Comparison of ENCODE assay signal across 15 cellular contexts in the genomic region with DNA sequence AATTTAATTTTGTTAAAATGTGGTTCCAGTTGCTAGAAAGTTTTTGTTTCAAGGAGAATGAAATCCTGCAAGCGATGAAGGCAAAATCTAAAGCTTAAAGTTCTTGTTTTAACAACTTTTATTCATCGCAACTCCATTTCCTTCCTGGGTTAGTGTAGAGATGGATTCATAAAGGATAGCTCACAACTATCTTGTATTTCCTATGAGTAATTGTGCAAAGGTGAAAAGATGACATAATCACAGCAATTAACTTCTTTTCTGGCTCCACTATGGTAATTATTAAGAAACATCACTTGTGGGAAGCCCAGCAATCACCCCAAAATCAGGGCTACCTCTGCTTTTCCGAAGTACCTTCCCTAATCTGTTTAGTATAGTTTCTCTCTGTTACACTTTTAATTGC.
DNase-seq lines count a peak whose midpoint lies in the region; ATAC-seq, FAIRE-seq and TF ChIP-seq lines count a peak whose summit lies in the region.
"Had no signal": no experiment of that assay in that cellular context is flagged by ENCODE, and none has a peak within 500 bp of the region (broad histone marks: within the 10 kb centered on the region; RNA-seq: fewer than 3 reads in every experiment).

No MANE protein-coding gene starts in this region.

- no peak overlapping the region for H2AFZ ChIP-seq in GM23338

- no peak overlapping the region for H3K27ac Mint-ChIP-seq in GM23338
- H3K27ac Mint-ChIP-seq: B cell; CD8-positive, alpha-beta T cell had no signal

- ATAC-seq in GM23338: no peak
- no peak for ATAC-seq in HG03565 (IDR thresholded peaks at IDR 0.05; ENCODE audit: unreplicated experiment)
- ATAC-seq: CD8-positive, alpha-beta T cell had no signal

- H3K9me3 ChIP-seq in SK-N-MC (ENCODE audit: low read depth, low read length) (no peaks in the 10 kb centered on the region), iPS-18a (ENCODE audit: control insufficient read depth, low read depth, low read length) (no peaks in the 10 kb centered on the region)
- no peaks in the 10 kb centered on the region for H3K9me3 ChIP-seq in effector memory CD4-positive, alpha-beta T cell (ENCODE audit: control insufficient read depth, low read length)
- H3K9me3 ChIP-seq: HAP-1 had no signal

- H3F3A ChIP-seq in GM23338 (replicated peaks; ENCODE audit: low read depth): no peaks in the 10 kb centered on the region

- H3K4me1 ChIP-seq in GM23338 (ENCODE audit: insufficient read depth) (peaks cover 59% of the 10 kb centered on the region), iPS-18a (ENCODE audit: control insufficient read depth, low read depth, low read length) (peaks cover 50% of the 10 kb centered on the region)
- no peaks in the 10 kb centered on the region for H3K4me1 ChIP-seq in effector memory CD4-positive, alpha-beta T cell (ENCODE audit: control insufficient read depth, insufficient read depth, low read length, poor library complexity, severe bottlenecking)
- H3K4me1 ChIP-seq: BLaER1 treated with 17β-estradiol and CSF1 and Interleukin-3, amounts not matched to agents 10 nM and 100 nM had no signal

- no peak overlapping the region for H3K27ac ChIP-seq in GM23338 (ENCODE audit: low read depth)
- H3K27ac ChIP-seq in SK-N-MC: peak overlapping the region; percentile 86
- H3K27ac ChIP-seq in iPS-18a (ENCODE audit: low read length): no peak overlapping the region
- H3K27ac ChIP-seq in effector memory CD4-positive, alpha-beta T cell (ENCODE audit: insufficient read depth, low read length, poor library complexity, severe bottlenecking): no peak overlapping the region
- H3K27ac ChIP-seq: BLaER1 treated with 17β-estradiol and CSF1 and Interleukin-3, amounts not matched to agents 10 nM and 100 nM had no signal

- H3K36me3 ChIP-seq in GM23338 (ENCODE audit: insufficient read depth): no peaks in the 10 kb centered on the region
- no peaks in the 10 kb centered on the region for H3K36me3 ChIP-seq in SK-N-MC (ENCODE audit: insufficient read depth, low read length)
- no peaks in the 10 kb centered on the region for H3K36me3 ChIP-seq in iPS-18a (ENCODE audit: control insufficient read depth, low read depth, low read length)
- no peaks in the 10 kb centered on the region for H3K36me3 ChIP-seq in effector memory CD4-positive, alpha-beta T cell (ENCODE audit: control insufficient read depth, insufficient read depth, low read length)
- H3K36me3 ChIP-seq: BLaER1 treated with 17β-estradiol and CSF1 and Interleukin-3, amounts not matched to agents 10 nM and 100 nM; HAP-1 had no signal

- DNase-seq in GM23338 (ENCODE audit: low spot score): no peak
- no peak for DNase-seq in SK-N-MC (ENCODE audit: low read depth, low spot score)
- no peak for DNase-seq in effector memory CD4-positive, alpha-beta T cell
- no peak for DNase-seq in HTR-8/SVneo (ENCODE audit: insufficient read length, low spot score)
- DNase-seq in activated effector memory CD4-positive, alpha-beta T cell treated with Interleukin-2 at 50 U/mL for 16 hours: no peak
- DNase-seq: 8988T; Calu3; CD8-positive, alpha-beta T cell; DMS79 treated with DMSO at 0.1 percent for 48 hours; GF-D8 had no signal

- H3K9me3 Mint-ChIP-seq in GM23338: peaks cover 9% of the 10 kb centered on the region; the same call in 1 of the 3 replicates
- H3K9me3 Mint-ChIP-seq: CD8-positive, alpha-beta T cell had no signal

- no peaks in the 10 kb centered on the region for H3K9me2 ChIP-seq in GM23338 (ENCODE audit: insufficient read depth)

- H3K4me1 Mint-ChIP-seq in GM23338: peaks cover 60% of the 10 kb centered on the region

- H3K9ac ChIP-seq in SK-N-MC (ENCODE audit: insufficient read length): peak overlapping the region; percentile 43
- H3K9ac ChIP-seq in iPS-18a (ENCODE audit: low read length): peak overlapping the region; percentile 4
- H3K9ac ChIP-seq: BLaER1 treated with 17β-estradiol and CSF1 and Interleukin-3, amounts not matched to agents 10 nM and 100 nM had no signal

- no peak for TF ChIP-seq CTCF in GM23338 (conservative IDR thresholded peaks at IDR 0.05; ENCODE audit: low read depth in 2 of 2)

- 0 out of 2 replicates have a peak overlapping the region, but pooled peaks have one; percentile 5 for H3K4me2 ChIP-seq in GM23338
- H3K4me2 ChIP-seq: BLaER1 treated with 17β-estradiol and CSF1 and Interleukin-3, amounts not matched to agents 10 nM and 100 nM had no signal

- peaks cover 1% of the 10 kb centered on the region for H3K27me3 Mint-ChIP-seq in GM23338 (ENCODE audit: insufficient read depth, low read depth, poor library complexity)

- no peaks in the 10 kb centered on the region for H4K20me1 ChIP-seq in GM23338 (replicated peaks; ENCODE audit: insufficient read depth)
- H4K20me1 ChIP-seq: BLaER1 treated with 17β-estradiol and CSF1 and Interleukin-3, amounts not matched to agents 10 nM and 100 nM had no signal

- H3K27me3 ChIP-seq in GM23338 (ENCODE audit: insufficient read depth) (no peaks in the 10 kb centered on the region), iPS-18a (ENCODE audit: control insufficient read depth, insufficient read depth, low read length) (no peaks in the 10 kb centered on the region)
- no peaks in the 10 kb centered on the region for H3K27me3 ChIP-seq in effector memory CD4-positive, alpha-beta T cell (replicated peaks; ENCODE audit: control insufficient read depth, insufficient read depth, low read length, poor library complexity, severe bottlenecking)

- H3K36me3 Mint-ChIP-seq in GM23338 (ENCODE audit: low read depth): peaks cover 7% of the 10 kb centered on the region; the same call in 1 of the 3 replicates
- H3K36me3 Mint-ChIP-seq: CD8-positive, alpha-beta T cell had no signal

- H3K4me3 ChIP-seq in GM23338 (no peak overlapping the region), SK-N-MC (peak overlapping the region; percentile 44), iPS-18a (ENCODE audit: low read length) (no peak overlapping the region)
- no peak overlapping the region for H3K4me3 ChIP-seq in effector memory CD4-positive, alpha-beta T cell (ENCODE audit: insufficient read depth, low read depth, low read length, poor library complexity, severe bottlenecking)
- H3K4me3 ChIP-seq: BLaER1 treated with 17β-estradiol and CSF1 and Interleukin-3, amounts not matched to agents 10 nM and 100 nM; HAP-1 had no signal

- H3K4me3 Mint-ChIP-seq in GM23338: no peak overlapping the region
- H3K4me3 Mint-ChIP-seq: B cell; CD8-positive, alpha-beta T cell had no signal

- H3K79me2 ChIP-seq in GM23338 (replicated peaks; ENCODE audit: insufficient read depth): no peaks in the 10 kb centered on the region

- FAIRE-seq in HTR-8/SVneo (lab: Jason Lieb, UNC): no peak

TF ChIP-seq in GM23338, 12 proteins besides CTCF, POLR2A, EP300 and RAD21:
- no peak for TF ChIP-seq EZH2 (IDR thresholded peaks at IDR 0.05; ENCODE audit: low read depth, unreplicated experiment)
